22 cellular contexts compared by ENCODE assay signal in the genomic region with DNA sequence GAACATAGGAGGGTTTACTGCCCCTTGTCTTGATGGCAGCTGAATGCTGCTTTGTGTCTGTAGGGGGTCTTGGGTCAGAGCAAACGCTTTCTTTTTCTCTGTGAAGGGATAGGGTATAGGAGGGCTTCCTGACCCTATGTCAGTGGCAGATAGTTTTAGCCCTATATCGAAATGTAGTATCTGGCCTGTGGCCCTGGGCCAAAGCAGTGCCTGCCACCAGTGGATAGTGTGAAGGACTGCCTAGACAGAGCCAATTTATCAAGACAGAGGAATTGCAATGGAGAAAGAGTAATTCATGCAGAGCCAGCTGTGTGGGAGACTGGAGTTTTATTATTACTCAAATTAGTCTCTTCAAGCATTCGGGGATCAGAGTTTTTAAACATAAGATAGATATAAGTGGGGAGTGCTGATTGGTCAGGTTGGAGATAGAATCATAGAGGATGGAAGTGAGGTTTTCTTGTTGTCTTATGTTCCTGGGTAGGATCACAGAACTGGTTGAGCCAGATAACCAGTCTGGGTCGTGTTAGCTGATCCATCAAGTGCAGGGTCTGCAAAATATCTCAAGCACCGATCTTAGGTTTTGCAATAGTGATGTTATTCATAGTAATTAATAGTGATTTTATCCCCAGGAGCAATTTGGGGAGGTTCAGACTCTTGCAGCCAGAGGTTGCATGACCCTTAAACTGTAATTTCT.
DNase-seq lines count a peak whose midpoint lies in the region; ATAC-seq and TF ChIP-seq lines count a peak whose summit lies in the region.
"Had no signal": no experiment of that assay in that cellular context is flagged by ENCODE, and none has a peak within 500 bp of the region (broad histone marks: within the 10 kb centered on the region; RNA-seq: fewer than 3 reads in every experiment).

No MANE protein-coding gene starts in this region.

- no TSS peak for BruUV-seq in A673 (replicated peaks; lab: Mats Ljungman, UMichigan)

- peaks cover 23% of the 10 kb centered on the region for H3K4me1 Mint-ChIP-seq in mesothelial cell of epicardium
- peaks cover 18% of the 10 kb centered on the region for H3K4me1 Mint-ChIP-seq in osteocyte (ENCODE audit: unreplicated experiment)

- H3K4me1 ChIP-seq in A673 (ENCODE audit: insufficient read depth, low read length, poor library complexity, severe bottlenecking) (peaks cover 41% of the 10 kb centered on the region), mucosa of descending colon (ENCODE audit: low read depth) (no peaks in the 10 kb centered on the region)

- H3K36me3 ChIP-seq in A673 (ENCODE audit: insufficient read depth, low read length, poor library complexity, severe bottlenecking) = no peaks in the 10 kb centered on the region
- no peaks in the 10 kb centered on the region for H3K36me3 ChIP-seq in mucosa of descending colon (ENCODE audit: low read depth)
- H3K36me3 ChIP-seq: MG63, SJCRH30 had no signal

- TF ChIP-seq CTCF in A673 (conservative IDR thresholded peaks at IDR 0.05; ENCODE audit: low read depth, low read length) (no peak), mesothelial cell of epicardium (IDR thresholded peaks at IDR 0.05; ENCODE audit: unreplicated experiment) (no peak), osteocyte (IDR thresholded peaks at IDR 0.05) (no peak), mucosa of descending colon (IDR thresholded peaks at IDR 0.05) (no peak)

- ATAC-seq in GM19395 (IDR thresholded peaks at IDR 0.05; ENCODE audit: unreplicated experiment) (no peak), mucosa of descending colon (no peak)

- H3K4me3 Mint-ChIP-seq in mesothelial cell of epicardium (no peak overlapping the region), osteocyte (ENCODE audit: unreplicated experiment) (no peak overlapping the region)
- H3K4me3 Mint-ChIP-seq: CD8-positive, alpha-beta memory T cell had no signal

- no peak for DNase-seq in A673 (ENCODE audit: low spot score)
- DNase-seq in HUDEP-2 (lab: John Stamatoyannopoulos, UW; ENCODE audit: unreplicated experiment in 76 of 76) = peak in 52 of 76 experiments; percentile 2 to 63 (median 24)
- DNase-seq in amniotic epithelial cell (ENCODE audit: low read depth) = peak; percentile 64
- no peak for DNase-seq in mesothelial cell of epicardium (ENCODE audit: low spot score in 2 of 2, unreplicated experiment in 2 of 2)
- DNase-seq in osteocyte (ENCODE audit: extremely low spot score, unreplicated experiment) = no peak
- no peak for DNase-seq in dermis blood vessel endothelial cell
- DNase-seq in mucosa of descending colon = no peak
- DNase-seq: 8988T; CD8-positive, alpha-beta memory T cell; EL; GF-D8; GOT3; MG63; NCI-H1048; NCI-H1417 treated with DMSO at 0.1 percent for 48 hours; NCI-H187 treated with DMSO at 0.1 percent for 48 hours; NCI-H2107; NCI-H510A; NCI-H748 treated with DMSO at 0.1 percent for 48 hours; SJCRH30 had no signal

- no peaks in the 10 kb centered on the region for H3K27me3 ChIP-seq in A673 (replicated peaks; ENCODE audit: insufficient read depth, low read depth, low read length, poor library complexity)
- H3K27me3 ChIP-seq: MG63, SJCRH30 had no signal

- peaks cover under 1% of the 10 kb centered on the region for H3K36me3 Mint-ChIP-seq in mesothelial cell of epicardium
- peaks cover 4% of the 10 kb centered on the region for H3K36me3 Mint-ChIP-seq in osteocyte (ENCODE audit: unreplicated experiment)

- intact Hi-C loops in A673 (cut with micrococcal nuclease; ENCODE audit: unreplicated experiment) (loop anchor here (10.0 kb wide), 3 partner anchors 57 to 533 kb away; no protein-coding TSS in a partner anchor), mucosa of descending colon (cut with DNase I, micrococcal nuclease) (no loop called here)

- CTCF ChIA-PET in A673 (lab: Charles Lee) = no interaction called here

- POLR2A ChIA-PET in A673 (lab: Charles Lee; ENCODE audit: low non-redundant PET) = no interaction called here

- H3K9me3 Mint-ChIP-seq in mesothelial cell of epicardium = no peaks in the 10 kb centered on the region
- H3K9me3 Mint-ChIP-seq in osteocyte (ENCODE audit: unreplicated experiment) = no peaks in the 10 kb centered on the region
- H3K9me3 Mint-ChIP-seq: CD8-positive, alpha-beta memory T cell had no signal

- H3K4me3 ChIP-seq in A673 (ENCODE audit: low read depth, low read length, poor library complexity, severe bottlenecking) (no peak overlapping the region), mucosa of descending colon (no peak overlapping the region)
- H3K4me3 ChIP-seq: MG63, SJCRH30 had no signal

- H3K27me3 Mint-ChIP-seq in mesothelial cell of epicardium (ENCODE audit: low read depth) (peaks cover 7% of the 10 kb centered on the region), osteocyte (ENCODE audit: unreplicated experiment) (no peaks in the 10 kb centered on the region)
- H3K27me3 Mint-ChIP-seq: CD8-positive, alpha-beta memory T cell had no signal

- peak overlapping the region; percentile 88 for H3K27ac ChIP-seq in A673 (ENCODE audit: low read depth, low read length, poor library complexity, severe bottlenecking)
- H3K27ac ChIP-seq: C4-2B, SJCRH30 had no signal

- H3K27ac Mint-ChIP-seq in mesothelial cell of epicardium (peak overlapping the region; percentile 66), osteocyte (ENCODE audit: unreplicated experiment) (no peak overlapping the region)
- H3K27ac Mint-ChIP-seq: CD8-positive, alpha-beta memory T cell had no signal

- no peaks in the 10 kb centered on the region for H3K9me3 ChIP-seq in A673 (ENCODE audit: low read depth, low read length, poor library complexity, severe bottlenecking)
- H3K9me3 ChIP-seq in mucosa of descending colon = no peaks in the 10 kb centered on the region
- H3K9me3 ChIP-seq: MG63, SJCRH30 had no signal

Comparison
In these comparisons a context has a peak if more than half of its experiments do, and no peak if none do; other contexts are left out.
1. DNase-seq: peak in HUDEP-2 (52 of 76) and amniotic epithelial cell (single experiment); none in A673 (single experiment), mesothelial cell of epicardium (0 of 2), osteocyte (single experiment), dermis blood vessel endothelial cell (single experiment) and mucosa of descending colon (0 of 3).